ENCODE assay signal across 24 cellular contexts in the genomic region with DNA sequence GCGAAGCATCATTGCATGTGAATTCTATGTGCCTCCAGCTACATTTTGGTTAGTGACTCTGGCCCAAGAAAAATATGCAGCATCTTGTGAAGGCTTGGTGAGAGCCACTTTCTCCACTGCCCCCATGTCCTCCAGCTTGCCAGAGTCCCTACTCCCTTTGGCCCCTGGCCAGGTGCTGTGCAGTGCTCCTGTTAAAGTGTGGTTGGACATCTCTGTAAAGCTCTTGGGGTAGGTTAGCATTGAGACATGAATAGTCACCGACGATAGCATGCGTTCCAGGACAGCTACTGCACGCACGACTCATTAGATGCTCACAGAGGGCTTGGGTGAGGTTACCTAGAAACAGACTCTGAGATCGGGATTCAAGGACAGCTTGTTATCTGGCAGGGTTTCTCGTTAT. TPM values are rescaled to one million over a fixed set of nuclear protein-coding genes. Genes with fewer than 3 reads are reported as not detected.
"Had no signal": no experiment of that assay in that cellular context is flagged by ENCODE, and none has a peak within 500 bp of the region (broad histone marks: within the 10 kb centered on the region; RNA-seq: fewer than 3 reads in every experiment).

No MANE protein-coding gene starts in this region.

- H3K4me1 ChIP-seq: adrenal gland, prostate gland, spleen, transverse colon, uterus had no signal

- H2AFZ ChIP-seq: hepatocyte had no signal

- H3K9me3 ChIP-seq: adrenal gland, ascending aorta, ovary, prostate gland, spleen, transverse colon, uterus had no signal

- H3K4me2 ChIP-seq: hepatocyte had no signal

- H3K4me3 ChIP-seq: adrenal gland, ascending aorta, hepatocyte, ovary, prostate gland, spleen, transverse colon, uterus had no signal

- ATAC-seq: activated T-helper 17 cell treated with anti-CD3 and anti-CD28 coated beads, Interleukin-2, amount 50 U/mL, for 72 hours; left ventricle myocardium superior; natural killer cell had no signal

- H3K27me3 ChIP-seq: adrenal gland, ascending aorta, hepatocyte, ovary, transverse colon, uterus had no signal

- H3K27ac ChIP-seq: adrenal gland, hepatocyte, ovary, prostate gland, spleen, transverse colon, uterus, WERI-Rb-1 had no signal

- DNase-seq: activated CD4-positive, alpha-beta T cell treated with anti-CD3 and anti-CD28 coated beads, Interleukin-2, amount 50 U/mL, for 1 hour; activated CD4-positive, CD25-positive, alpha-beta regulatory T cell treated with anti-CD3 and anti-CD28 coated beads, Interleukin-2, amount 50 U/mL, for 72 hours; activated CD8-positive, alpha-beta memory T cell treated with anti-CD3 and anti-CD28 coated beads, Interleukin-2, amount 50 U/mL, for 4 hours; activated T-cell treated with anti-CD3 and anti-CD28 coated beads, Interleukin-2, amount 50 U/mL, for 24 hours; adrenal gland; cerebellar nuclear complex; erythroblast; foreskin melanocyte; kidney glomerular epithelial cell; left ventricle myocardium superior; mammary epithelial cell; midbrain; natural killer cell; ovary; spleen; stimulated activated CD4-positive, alpha-beta T cell treated with anti-CD3 and anti-CD28 coated beads, Interleukin-4, amount 100 ng/mL, for 1 hour; substantia nigra; transverse colon; uterus; WERI-Rb-1 had no signal

- H3K36me3 ChIP-seq: adrenal gland, ovary, prostate gland, spleen, transverse colon, uterus, WERI-Rb-1 had no signal

RNA-seq across cellular contexts. Expression of a gene that starts 48.6 kb away (rescaled TPM):
- total RNA-seq: activated T-helper 17 cell treated with anti-CD3 and anti-CD28 coated beads, Interleukin-2, amount 50 U/mL, for 72 hours; spleen had no signal
